Comparison of ENCODE assay signal across 1 cellular context in genomic region chr7:151228024-151228866, GRCh38.
A peak's percentile ranks its signal among the peaks of the same experiment; 100 is the strongest.
TF ChIP-seq lines count a peak whose summit lies in the region.

No MANE protein-coding gene starts in this region.

TF ChIP-seq in K562, 482 proteins besides CTCF, POLR2A, EP300 and RAD21 (continues in another document):
- TF ChIP-seq MAZ (CRISPR knock-in tag; conservative IDR thresholded peaks at IDR 0.05 in 1 of 2, IDR thresholded peaks at IDR 0.05 in 1 of 2), result no peak
- no peak for TF ChIP-seq ZNF695 (CRISPR knock-in tag; IDR thresholded peaks at IDR 0.05)
- no peak for TF ChIP-seq SNAPC5 (CRISPR knock-in tag; IDR thresholded peaks at IDR 0.05)
- TF ChIP-seq ZNF282 (CRISPR knock-in tag; IDR thresholded peaks at IDR 0.05), result no peak
- no peak for TF ChIP-seq ATF1 (CRISPR knock-in tag; IDR thresholded peaks at IDR 0.05)
- TF ChIP-seq ATF1 (tag; IDR thresholded peaks at IDR 0.05), result no peak
- no peak for TF ChIP-seq GATAD2A (IDR thresholded peaks at IDR 0.05)
- TF ChIP-seq ZNF592 (IDR thresholded peaks at IDR 0.05), result no peak
- peak; percentile 46; the same call in 1 of the 2 replicates for TF ChIP-seq ESRRA (IDR thresholded peaks at IDR 0.05; ENCODE audit: borderline replicate concordance, low read depth)
- no peak for TF ChIP-seq THAP7 (CRISPR knock-in tag; IDR thresholded peaks at IDR 0.05)
- no peak for TF ChIP-seq TCF15 (CRISPR knock-in tag; IDR thresholded peaks at IDR 0.05)
- TF ChIP-seq ARHGAP35 (IDR thresholded peaks at IDR 0.05; ENCODE audit: partially characterized antibody), result no peak
- TF ChIP-seq IRF1 (CRISPR knock-in tag; IDR thresholded peaks at IDR 0.05; ENCODE audit: borderline replicate concordance), result no peak
- TF ChIP-seq NFE2L1 (tag; IDR thresholded peaks at IDR 0.05; ENCODE audit: borderline replicate concordance, low read depth), result no peak
- peak; percentile 53; the same call in 1 of the 2 replicates for TF ChIP-seq STAT5A (IDR thresholded peaks at IDR 0.05; ENCODE audit: borderline replicate concordance, low read length)
- TF ChIP-seq TSC22D4 (tag; IDR thresholded peaks at IDR 0.05), result no peak
- TF ChIP-seq RBFOX2 (IDR thresholded peaks at IDR 0.05; ENCODE audit: low read depth, low read length), result no peak
- peak; percentile 80 for TF ChIP-seq ZNF316 (IDR thresholded peaks at IDR 0.05)
- TF ChIP-seq KLF13 (tag; IDR thresholded peaks at IDR 0.05; ENCODE audit: borderline replicate concordance, low read depth), result no peak
- TF ChIP-seq GABPA (tag; conservative IDR thresholded peaks at IDR 0.05; ENCODE audit: low read depth), result no peak
- no peak for TF ChIP-seq XRCC3 (IDR thresholded peaks at IDR 0.05)
- TF ChIP-seq BCLAF1 (IDR thresholded peaks at IDR 0.05; ENCODE audit: borderline replicate concordance in 1 of 2, control insufficient read depth in 1 of 2, low read depth in 2 of 2, low read length in 1 of 2), result no peak
- TF ChIP-seq HCFC1 (IDR thresholded peaks at IDR 0.05; ENCODE audit: low read depth, low read length), result 0 out of 2 replicates have a peak, but pooled peaks have one; percentile 6
- peak in 1 of 2 experiments; percentile 53; a peak in 2 of 4 replicates for TF ChIP-seq KDM1A (IDR thresholded peaks at IDR 0.05)
- TF ChIP-seq BMI1 (IDR thresholded peaks at IDR 0.05; ENCODE audit: low read length), result no peak
- TF ChIP-seq ATF3 (IDR thresholded peaks at IDR 0.05), result no peak
- TF ChIP-seq ATF3 (CRISPR knock-in tag; conservative IDR thresholded peaks at IDR 0.05), result 0 out of 2 replicates have a peak, but pooled peaks have one; percentile 7
- no peak for TF ChIP-seq BCL6 (CRISPR knock-in tag; IDR thresholded peaks at IDR 0.05)
- peak in 1 of 2 experiments; percentile 46; a peak in 1 of 3 replicates for TF ChIP-seq CBX3 (IDR thresholded peaks at IDR 0.05; ENCODE audit: borderline replicate concordance in 1 of 2, low read length in 2 of 2)
- no peak for TF ChIP-seq SRF (CRISPR knock-in tag; IDR thresholded peaks at IDR 0.05)
- no peak for TF ChIP-seq EHMT2 (IDR thresholded peaks at IDR 0.05)
- TF ChIP-seq MBD1 (CRISPR knock-in tag; IDR thresholded peaks at IDR 0.05), result no peak
- TF ChIP-seq PML (IDR thresholded peaks at IDR 0.05; ENCODE audit: low read length), result no peak; the same call in 1 of the 2 replicates
- 0 out of 2 replicates have a peak, but pooled peaks have one; percentile 13 for TF ChIP-seq CREM (IDR thresholded peaks at IDR 0.05; ENCODE audit: low read depth)
- TF ChIP-seq NBN (IDR thresholded peaks at IDR 0.05; ENCODE audit: low read depth), result 0 out of 2 replicates have a peak, but pooled peaks have one; percentile 38
- peak; percentile 77 for TF ChIP-seq ARID1B (IDR thresholded peaks at IDR 0.05)
- TF ChIP-seq ZFP91 (CRISPR knock-in tag; IDR thresholded peaks at IDR 0.05), result no peak
- no peak for TF ChIP-seq ZZZ3 (IDR thresholded peaks at IDR 0.05)
- TF ChIP-seq STAT6 (CRISPR knock-in tag; IDR thresholded peaks at IDR 0.05), result no peak
- TF ChIP-seq ZNF121 (CRISPR knock-in tag; conservative IDR thresholded peaks at IDR 0.05), result no peak
- TF ChIP-seq HNRNPH1 (optimal IDR thresholded peaks at IDR 0.05; ENCODE audit: low read depth, low read length), result no peak
- TF ChIP-seq POU5F1 (IDR thresholded peaks at IDR 0.05; ENCODE audit: borderline replicate concordance, low read depth, low read length, partially characterized antibody), result no peak
- TF ChIP-seq SNIP1 (IDR thresholded peaks at IDR 0.05; ENCODE audit: low read depth), result no peak
- TF ChIP-seq CLOCK (CRISPR knock-in tag; IDR thresholded peaks at IDR 0.05; ENCODE audit: borderline replicate concordance), result no peak
- no peak for TF ChIP-seq MEF2A (IDR thresholded peaks at IDR 0.05; ENCODE audit: control insufficient read depth, low read depth, low read length)
- TF ChIP-seq CBFA2T3 (IDR thresholded peaks at IDR 0.05), result peak; percentile 64
- TF ChIP-seq ZNF143 (CRISPR knock-in tag; IDR thresholded peaks at IDR 0.05), result no peak
- TF ChIP-seq TEAD4 (IDR thresholded peaks at IDR 0.05; ENCODE audit: low read length), result peak; percentile 63
- no peak for TF ChIP-seq TEAD4 (CRISPR knock-in tag; IDR thresholded peaks at IDR 0.05; ENCODE audit: borderline replicate concordance)
